In genomic region chr12:115341442-115341841, GRCh38 we compare ENCODE assay signal across 9 cellular contexts.
A peak's percentile ranks its signal among the peaks of the same experiment; 100 is the strongest.
DNase-seq lines count a peak whose midpoint lies in the region; ATAC-seq and TF ChIP-seq lines count a peak whose summit lies in the region.
"Had no signal": no experiment of that assay in that cellular context is flagged by ENCODE, and none has a peak within 500 bp of the region (broad histone marks: within the 10 kb centered on the region; RNA-seq: fewer than 3 reads in every experiment).

No MANE protein-coding gene starts in this region.

- H3K9me3 ChIP-seq in ascending aorta (no peaks in the 10 kb centered on the region), suprapubic skin (no peaks in the 10 kb centered on the region)

- TF ChIP-seq POLR2A in suprapubic skin (IDR thresholded peaks at IDR 0.05), result no peak

- H3K4me3 ChIP-seq in ascending aorta (no peak overlapping the region), suprapubic skin (no peak overlapping the region)

- H3K4me1 ChIP-seq in ascending aorta (peaks cover 0 to 5% of the 10 kb centered on the region in 2 donors), suprapubic skin (peaks cover 23% of the 10 kb centered on the region)

- 27% methylated on average over 6 of the region's 6 CpGs for WGBS in suprapubic skin

- no peak for TF ChIP-seq EP300 in suprapubic skin (IDR thresholded peaks at IDR 0.05)

- ATAC-seq in GM19035 (IDR thresholded peaks at IDR 0.05; ENCODE audit: unreplicated experiment), result no peak

- H3K27me3 ChIP-seq in ascending aorta, result no peaks in the 10 kb centered on the region
- H3K27me3 ChIP-seq in suprapubic skin, result no peaks in the 10 kb centered on the region

- intact Hi-C loops in ascending aorta (cut with DNase I), result no loop called here

- DNase-seq in NCI-H1436 (lab: John Stamatoyannopoulos, UW), result peak; percentile 2
- no peak for DNase-seq in NCI-H1436 treated with DMSO at 0.1 percent for 48 hours (lab: John Stamatoyannopoulos, UW)
- peak; percentile 50 to 93 for DNase-seq in ascending aorta (ENCODE audit: low spot score in 2 of 2)
- peak; percentile 11 for DNase-seq in inferior parietal cortex (ENCODE audit: extremely low spot score)
- peak; percentile 91 to 94 for DNase-seq in suprapubic skin (ENCODE audit: low spot score in 2 of 2)
- DNase-seq in GM10266 (ENCODE audit: extremely low spot score), result no peak
- DNase-seq in NCI-H2081 treated with DMSO at 0.1 percent for 48 hours (lab: John Stamatoyannopoulos, UW), result no peak

- peak overlapping the region; percentile 41 to 51 for H3K27ac ChIP-seq in ascending aorta
- H3K27ac ChIP-seq in suprapubic skin, result peak overlapping the region; percentile 79
- H3K27ac ChIP-seq: 22Rv1 had no signal

- TF ChIP-seq CTCF in ascending aorta (IDR thresholded peaks at IDR 0.05) (no peak), suprapubic skin (IDR thresholded peaks at IDR 0.05) (no peak), GM10266 (IDR thresholded peaks at IDR 0.05; ENCODE audit: control insufficient read depth, insufficient read depth, low read depth, missing control alignments) (no peak)

- H3K36me3 ChIP-seq in ascending aorta, result no peaks in the 10 kb centered on the region
- no peaks in the 10 kb centered on the region for H3K36me3 ChIP-seq in suprapubic skin

Comparison
In these comparisons a context has a peak if more than half of its experiments do, and no peak if none do; other contexts are left out.
1. DNase-seq: peak in NCI-H1436 (single experiment), ascending aorta (2 of 2), inferior parietal cortex (single experiment) and suprapubic skin (2 of 2); none in NCI-H1436 treated with DMSO at 0.1 percent for 48 hours (single experiment), GM10266 (single experiment) and NCI-H2081 treated with DMSO at 0.1 percent for 48 hours (single experiment).